ENCODE assay signal across 1 cellular context in the genomic region with DNA sequence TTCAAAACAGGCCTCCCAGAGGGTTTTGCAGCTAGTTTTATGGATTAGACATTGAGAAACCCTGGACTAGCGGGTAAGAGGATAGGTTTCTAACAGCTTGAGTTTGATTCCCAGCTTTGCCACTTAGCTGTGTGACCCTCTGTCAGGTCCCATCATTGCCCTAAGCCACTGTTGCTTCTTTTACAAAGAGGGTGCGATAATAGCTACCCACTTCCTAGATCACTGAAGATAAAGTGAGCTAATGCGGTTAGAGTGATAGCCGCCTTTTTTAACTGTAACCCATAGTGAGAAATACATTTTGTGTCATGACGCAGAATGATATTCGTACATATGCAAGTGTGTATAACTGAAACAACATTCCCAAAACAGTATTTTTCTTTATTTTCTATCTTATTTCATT.
A peak's percentile ranks its signal among the peaks of the same experiment; 100 is the strongest.
TF ChIP-seq lines count a peak whose summit lies in the region.

No MANE protein-coding gene starts in this region.

TF ChIP-seq in K562, 482 proteins besides CTCF, POLR2A, EP300 and RAD21:
- no peak for TF ChIP-seq ZSCAN32 (CRISPR knock-in tag; IDR thresholded peaks at IDR 0.05)
- no peak for TF ChIP-seq E2F5 (CRISPR knock-in tag; IDR thresholded peaks at IDR 0.05)
- TF ChIP-seq SMAD3 (CRISPR knock-in tag; conservative IDR thresholded peaks at IDR 0.05), result 0 out of 2 replicates have a peak, but pooled peaks have one; percentile 48
